In genomic region chr13:44326961-44327360, GRCh38 we compare ENCODE assay signal across 19 cellular contexts.
"Had no signal": no experiment of that assay in that cellular context is flagged by ENCODE, and none has a peak within 500 bp of the region (broad histone marks: within the 10 kb centered on the region; RNA-seq: fewer than 3 reads in every experiment).

No MANE protein-coding gene starts in this region.

- H3K9ac ChIP-seq: parathyroid adenoma had no signal

- H3K9me3 ChIP-seq: colonic mucosa, gastrocnemius medialis, mucosa of descending colon, prostate gland, right lobe of liver, stomach had no signal

- H3K36me3 ChIP-seq: colonic mucosa, gastrocnemius medialis, heart right ventricle, prostate gland, right lobe of liver, spleen, stomach had no signal

- H3K27me3 ChIP-seq: colonic mucosa, gastrocnemius medialis, heart right ventricle, right lobe of liver, spleen, stomach had no signal

- H3K27ac ChIP-seq: colonic mucosa, gastrocnemius medialis, heart right ventricle, parathyroid adenoma, prostate gland, right lobe of liver, spleen, stomach had no signal

- ATAC-seq: gastrocnemius medialis; heart right ventricle; mucosa of descending colon; natural killer cell; right lobe of liver; stimulated activated naive B cell treated with anti-CD40 and anti-IgM and Interleukin-4, amounts not matched to agents 10 μg/mL and 1 μg/mL and 100 μg/mL, for 72 hours had no signal

- H3K4me3 ChIP-seq: colonic mucosa, gastrocnemius medialis, heart right ventricle, mucosa of descending colon, prostate gland, right lobe of liver, spleen, stomach had no signal

- H3K4me1 ChIP-seq: colonic mucosa, parathyroid adenoma, spleen had no signal

- DNase-seq: colonic mucosa; dermis blood vessel endothelial cell; endodermal cell; gastrocnemius medialis; heart right ventricle; hypothalamus; kidney glomerular epithelial cell; mucosa of descending colon; natural killer cell; retina; right lobe of liver; spleen; stimulated activated CD4-positive, alpha-beta T cell treated with anti-CD3 and anti-CD28 coated beads, Interleukin-15, amount 100 ng/mL, for 24 hours; stimulated activated CD4-positive, alpha-beta T cell treated with anti-CD3 and anti-CD28 coated beads, Interleukin-1b, Interleukin-23, amount 100 ng/mL, for 48 hours; stimulated activated CD4-positive, alpha-beta T cell treated with anti-CD3 and anti-CD28 coated beads, Interleukin-4, amount 100 ng/mL, for 4 hours; stimulated activated naive B cell treated with anti-CD40 and anti-IgM and Interleukin-4, amounts not matched to agents 10 μg/mL and 1 μg/mL and 100 μg/mL, for 72 hours; stomach had no signal
